1 cellular context compared by ENCODE assay signal in the genomic region with DNA sequence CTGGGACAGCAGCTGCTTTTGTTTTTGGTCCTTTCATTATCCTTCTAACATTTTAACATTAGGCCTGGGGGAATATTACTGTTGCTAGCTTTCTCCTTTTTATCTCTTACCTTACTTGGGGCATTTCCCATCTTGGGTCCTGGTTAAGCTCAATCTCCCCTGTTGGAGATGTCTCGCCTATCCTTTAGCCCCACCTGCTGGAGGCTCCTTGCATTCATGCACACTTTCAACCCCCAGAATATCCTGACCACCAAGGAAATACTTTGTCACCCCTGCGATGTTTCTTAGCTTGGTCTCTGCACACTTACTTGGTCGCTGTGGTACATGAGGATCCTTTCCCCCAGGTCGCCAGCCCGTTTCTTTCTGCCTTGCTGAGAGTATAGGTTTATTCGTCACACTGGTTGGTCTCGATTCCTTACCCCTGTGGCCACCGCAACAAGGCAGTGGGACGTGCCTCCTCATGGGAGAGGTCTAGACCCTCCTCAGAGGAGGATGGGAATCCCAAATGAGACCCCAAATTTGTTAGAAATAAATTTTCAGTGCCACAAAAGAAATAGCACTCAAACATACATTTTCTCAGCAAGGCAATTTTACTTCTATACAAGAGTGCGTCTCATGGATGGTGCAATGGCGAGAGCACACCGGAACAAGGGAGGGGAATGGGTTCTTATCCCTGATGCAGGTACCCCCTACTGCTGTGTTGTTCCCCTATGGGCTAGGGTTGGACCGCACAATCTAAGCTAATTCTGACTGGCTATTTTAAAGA.
TF ChIP-seq lines count a peak whose summit lies in the region.

No MANE protein-coding gene starts in this region.

TF ChIP-seq in HepG2, 621 proteins besides CTCF, POLR2A, EP300 and RAD21:
- no peak for TF ChIP-seq TP53 (CRISPR knock-in tag; conservative IDR thresholded peaks at IDR 0.05)
- peak; percentile 88 for TF ChIP-seq STAG1 (CRISPR knock-in tag; IDR thresholded peaks at IDR 0.05)
- TF ChIP-seq FOXA1 (IDR thresholded peaks at IDR 0.05), result no peak
- no peak for TF ChIP-seq FOXA1 (CRISPR knock-in tag; IDR thresholded peaks at IDR 0.05)
- no peak for TF ChIP-seq EHMT2 (IDR thresholded peaks at IDR 0.05; ENCODE audit: borderline replicate concordance, low read depth, low read length)
- peak; percentile 26 for TF ChIP-seq TEAD3 (CRISPR knock-in tag; optimal IDR thresholded peaks at IDR 0.05; ENCODE audit: borderline replicate concordance)
- TF ChIP-seq ZNF672 (CRISPR knock-in tag; IDR thresholded peaks at IDR 0.05), result no peak
- TF ChIP-seq ERF (CRISPR knock-in tag; IDR thresholded peaks at IDR 0.05), result 0 out of 2 replicates have a peak, but pooled peaks have one; percentile 22
- 0 out of 2 replicates have a peak, but pooled peaks have one; percentile 6 for TF ChIP-seq POLR2AphosphoS5 (IDR thresholded peaks at IDR 0.05; ENCODE audit: low read depth, low read length)
- no peak for TF ChIP-seq SRY (CRISPR knock-in tag; IDR thresholded peaks at IDR 0.05)
- TF ChIP-seq SMC3 (IDR thresholded peaks at IDR 0.05; ENCODE audit: low read length), result peak; percentile 44; the same call in 1 of the 2 replicates
- no peak for TF ChIP-seq TARDBP (CRISPR knock-in tag; IDR thresholded peaks at IDR 0.05)
- TF ChIP-seq ZFX (CRISPR knock-in tag; IDR thresholded peaks at IDR 0.05; ENCODE audit: low read depth), result no peak
- no peak for TF ChIP-seq ZNF678 (CRISPR knock-in tag; IDR thresholded peaks at IDR 0.05)
- TF ChIP-seq, protein P1, sequence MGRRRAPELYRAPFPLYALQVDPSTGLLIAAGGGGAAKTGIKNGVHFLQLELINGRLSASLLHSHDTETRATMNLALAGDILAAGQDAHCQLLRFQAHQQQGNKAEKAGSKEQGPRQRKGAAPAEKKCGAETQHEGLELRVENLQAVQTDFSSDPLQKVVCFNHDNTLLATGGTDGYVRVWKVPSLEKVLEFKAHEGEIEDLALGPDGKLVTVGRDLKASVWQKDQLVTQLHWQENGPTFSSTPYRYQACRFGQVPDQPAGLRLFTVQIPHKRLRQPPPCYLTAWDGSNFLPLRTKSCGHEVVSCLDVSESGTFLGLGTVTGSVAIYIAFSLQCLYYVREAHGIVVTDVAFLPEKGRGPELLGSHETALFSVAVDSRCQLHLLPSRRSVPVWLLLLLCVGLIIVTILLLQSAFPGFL (CRISPR knock-in tag; IDR thresholded peaks at IDR 0.05), result no peak
